ENCODE assay signal across 15 cellular contexts in the genomic region with DNA sequence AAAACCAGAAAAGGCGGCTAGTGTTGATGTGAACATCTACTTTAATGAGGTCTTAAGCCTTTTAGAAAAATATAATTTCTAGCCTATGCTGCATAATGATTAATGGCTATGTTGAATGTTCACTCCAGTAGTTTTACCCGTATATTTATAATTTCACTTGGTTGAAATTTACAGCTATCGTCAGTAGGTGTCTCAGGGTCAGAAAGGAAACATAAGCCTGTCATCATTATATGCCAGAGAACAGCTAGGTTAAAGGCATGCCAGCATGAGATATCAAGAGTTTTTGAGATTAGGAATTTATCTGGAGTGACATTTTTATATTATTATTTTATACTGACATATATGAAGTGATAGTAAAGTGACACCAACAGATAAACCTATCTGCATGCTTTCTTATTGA.
DNase-seq lines count a peak whose midpoint lies in the region; ATAC-seq and TF ChIP-seq lines count a peak whose summit lies in the region.
"Had no signal": no experiment of that assay in that cellular context is flagged by ENCODE, and none has a peak within 500 bp of the region (broad histone marks: within the 10 kb centered on the region; RNA-seq: fewer than 3 reads in every experiment).

No MANE protein-coding gene starts in this region.

- H3K4me3 Mint-ChIP-seq in activated T-cell treated with anti-CD3 and anti-CD28 coated beads, Interleukin-2, amount 50 U/mL, for 4 hours = no peak overlapping the region
- H3K4me3 Mint-ChIP-seq: CD8-positive, alpha-beta memory T cell; T-helper 1 cell treated with Interleukin-12 subunit alpha and Interleukin-12 subunit beta and Interleukin-4 antibody, amounts not matched to agents 30 μg/mL and 1 μg/mL, for 36 hours had no signal

- WGBS in IMR-90 (ENCODE audit: extremely low coverage in 2 of 2, insufficient read length in 1 of 2), 2 experiments = no CpG with 5 or more reads among the region's 3 CpGs

- no peak overlapping the region for H3K56ac ChIP-seq in IMR-90 (ENCODE audit: extremely low read depth, insufficient read depth, low read length)

- H3K18ac ChIP-seq in IMR-90 (ENCODE audit: low read depth, low read length) = no peak overlapping the region

- no peak overlapping the region for H2BK120ac ChIP-seq in IMR-90 (ENCODE audit: low read depth, low read length)

- TF ChIP-seq CTCF in DND-41 (IDR thresholded peaks at IDR 0.05; ENCODE audit: borderline replicate concordance, extremely low read depth, low read length, poor library complexity, severe bottlenecking) (peak; percentile 37), IMR-90 (conservative IDR thresholded peaks at IDR 0.05; ENCODE audit: low read depth, low read length) (0 out of 2 replicates have a peak, but pooled peaks have one; percentile 5), Panc1 (IDR thresholded peaks at IDR 0.05) (peak; percentile 13; the same call in 1 of the 2 replicates)

- H3K23ac ChIP-seq in IMR-90 (ENCODE audit: low read depth, low read length) = no peak overlapping the region

- H3K9me3 Mint-ChIP-seq in activated T-cell treated with anti-CD3 and anti-CD28 coated beads, Interleukin-2, amount 50 U/mL, for 4 hours = peaks cover 16% of the 10 kb centered on the region
- H3K9me3 Mint-ChIP-seq: T-helper 1 cell treated with Interleukin-12 subunit alpha and Interleukin-12 subunit beta and Interleukin-4 antibody, amounts not matched to agents 30 μg/mL and 1 μg/mL, for 36 hours had no signal

- no peak overlapping the region for H2AK9ac ChIP-seq in IMR-90 (replicated peaks; ENCODE audit: low read depth, low read length, poor library complexity)

- H3K36me3 ChIP-seq in DND-41 (ENCODE audit: insufficient read depth, low read length) (no peaks in the 10 kb centered on the region), IMR-90 (ENCODE audit: control insufficient read depth, insufficient read depth, low read length) (no peaks in the 10 kb centered on the region), Panc1 (ENCODE audit: control insufficient read depth, insufficient read depth, low read length) (no peaks in the 10 kb centered on the region)

- H4K20me1 ChIP-seq in DND-41 (ENCODE audit: insufficient read depth, low read length) = no peaks in the 10 kb centered on the region
- H4K20me1 ChIP-seq in IMR-90 (ENCODE audit: insufficient read depth, low read length) = no peaks in the 10 kb centered on the region

- no peaks in the 10 kb centered on the region for H3K79me1 ChIP-seq in IMR-90 (ENCODE audit: low read depth in 1 of 2, low read length in 2 of 2)

- CTCF ChIA-PET in IMR-90 (lab: Yijun Ruan, JAX) (interaction anchor here (0.9 kb wide), 1 partner anchor 11 kb away, joined by 3 read pairs; no protein-coding TSS in a partner anchor), Panc1 (lab: Charles Lee) (no interaction called here)

- H3K4me1 ChIP-seq in DND-41 (ENCODE audit: insufficient read depth, low read length) = no peaks in the 10 kb centered on the region; the same call in 1 of the 2 replicates
- no peaks in the 10 kb centered on the region for H3K4me1 ChIP-seq in IMR-90 (ENCODE audit: control insufficient read depth, insufficient read depth, low read length)
- no peaks in the 10 kb centered on the region for H3K4me1 ChIP-seq in Panc1 (ENCODE audit: control insufficient read depth, insufficient read depth, low read length)

- BruUV-seq in IMR-90 (replicated peaks; lab: Mats Ljungman, UMichigan) = no TSS peak
- no TSS peak for BruUV-seq in Panc1 (replicated peaks; lab: Mats Ljungman, UMichigan)

- H3K4me3 ChIP-seq in DND-41 (ENCODE audit: low read depth in 1 of 2, low read length in 2 of 2) = no peak overlapping the region
- no peak overlapping the region for H3K4me3 ChIP-seq in IMR-90 (ENCODE audit: insufficient read depth, low read depth, low read length)
- no peak overlapping the region for H3K4me3 ChIP-seq in Panc1 (ENCODE audit: low read depth in 2 of 2, low read length in 2 of 2)

- H3K4me1 Mint-ChIP-seq in activated T-cell treated with anti-CD3 and anti-CD28 coated beads, Interleukin-2, amount 50 U/mL, for 4 hours (ENCODE audit: low read depth) = no peaks in the 10 kb centered on the region
- H3K4me1 Mint-ChIP-seq: CD8-positive, alpha-beta memory T cell had no signal

- H2AK5ac ChIP-seq in IMR-90 (ENCODE audit: low read depth, low read length) = no peak overlapping the region

- dilution Hi-C loops in IMR-90 (cut with HindIII; ENCODE audit: low sequenced_read_pairs, unreplicated experiment) = no loop called here

- TF ChIP-seq RAD21 in IMR-90 (IDR thresholded peaks at IDR 0.05; ENCODE audit: low read length) = no peak

- no peak overlapping the region for H3K4ac ChIP-seq in IMR-90 (ENCODE audit: low read depth, low read length)

- H3K27ac ChIP-seq in DND-41 (ENCODE audit: low read length) (no peak overlapping the region), IMR-90 (ENCODE audit: insufficient read depth, low read length) (no peak overlapping the region), Panc1 (ENCODE audit: low read length) (no peak overlapping the region)

- H3K9me3 ChIP-seq in DND-41 (ENCODE audit: insufficient read depth, low read length, severe bottlenecking) (peaks cover 11% of the 10 kb centered on the region), IMR-90 (ENCODE audit: control insufficient read depth, insufficient read depth, low read length) (no peaks in the 10 kb centered on the region; the same call in 1 of the 2 replicates), Panc1 (ENCODE audit: control insufficient read depth, insufficient read depth, low read depth, low read length) (no peaks in the 10 kb centered on the region; the same call in 1 of the 2 replicates)

- H3K9ac ChIP-seq in DND-41 (ENCODE audit: low read depth, low read length) = no peak overlapping the region
- H3K9ac ChIP-seq in IMR-90 (ENCODE audit: low read depth, low read length) = no peak overlapping the region

- H2BK20ac ChIP-seq in IMR-90 (ENCODE audit: low read depth, low read length) = no peak overlapping the region

- H3K27me3 ChIP-seq in DND-41 (ENCODE audit: insufficient read depth, low read length, poor library complexity) = no peaks in the 10 kb centered on the region
- no peaks in the 10 kb centered on the region for H3K27me3 ChIP-seq in IMR-90 (ENCODE audit: control insufficient read depth, insufficient read depth, low read length)
- no peaks in the 10 kb centered on the region for H3K27me3 ChIP-seq in Panc1 (ENCODE audit: control insufficient read depth, insufficient read depth, low read length)

- POLR2A ChIA-PET in IMR-90 (lab: Charles Lee; ENCODE audit: unreplicated experiment) = no interaction called here
- POLR2A ChIA-PET in Panc1 (lab: Charles Lee) = no interaction called here

- no peaks in the 10 kb centered on the region for H3K79me2 ChIP-seq in DND-41 (ENCODE audit: insufficient read depth, low read length)

- H2AFZ ChIP-seq in DND-41 (ENCODE audit: low read depth, low read length) = 0 out of 2 replicates have a peak overlapping the region, but pooled peaks have one; percentile 2
- no peak overlapping the region for H2AFZ ChIP-seq in IMR-90 (replicated peaks; ENCODE audit: low read length, poor library complexity)

- H3K4me2 ChIP-seq in DND-41 (ENCODE audit: insufficient read depth, low read length) = no peak overlapping the region
- H3K4me2 ChIP-seq in IMR-90 (ENCODE audit: low read depth, low read length) = no peak overlapping the region

- H3K27me3 Mint-ChIP-seq in activated T-cell treated with anti-CD3 and anti-CD28 coated beads, Interleukin-2, amount 50 U/mL, for 4 hours (ENCODE audit: low read depth) = no peaks in the 10 kb centered on the region
- H3K27me3 Mint-ChIP-seq: CD8-positive, alpha-beta memory T cell had no signal

- H4K5ac ChIP-seq in IMR-90 (ENCODE audit: low read depth, low read length) = no peak overlapping the region

- intact Hi-C loops in IMR-90 (cut with micrococcal nuclease) = no loop called here
- intact Hi-C loops in Panc1 (cut with micrococcal nuclease; ENCODE audit: unreplicated experiment) = no loop called here

- in situ Hi-C loops in IMR-90 (cut with MboI; ENCODE audit: low sequenced_read_pairs) (no loop called here), Panc1 (cut with HindIII; ENCODE audit: low pct_unique_long_range_greater_than_20kb, low sequenced_read_pairs) (no loop called here), ACHN (cut with HindIII; ENCODE audit: low pct_ligation_motif_present, low pct_unique_long_range_greater_than_20kb, low sequenced_read_pairs) (no loop called here)

- no peak overlapping the region for H2BK15ac ChIP-seq in IMR-90 (ENCODE audit: low read depth, low read length)

- no peaks in the 10 kb centered on the region for H3K9me1 ChIP-seq in IMR-90 (ENCODE audit: insufficient read depth, low read length)

- H3K14ac ChIP-seq in IMR-90 (replicated peaks; ENCODE audit: low read depth, low read length) = no peak overlapping the region

- H3K36me3 Mint-ChIP-seq in activated T-cell treated with anti-CD3 and anti-CD28 coated beads, Interleukin-2, amount 50 U/mL, for 4 hours (ENCODE audit: insufficient read depth) = no peaks in the 10 kb centered on the region
- H3K36me3 Mint-ChIP-seq: CD8-positive, alpha-beta memory T cell had no signal

- H2BK5ac ChIP-seq in IMR-90 (ENCODE audit: low read depth, low read length, poor library complexity, severe bottlenecking) = no peak overlapping the region

- H4K91ac ChIP-seq in IMR-90 (ENCODE audit: insufficient read depth, low read depth, low read length) = no peak overlapping the region

- no peak for TF ChIP-seq POLR2A in IMR-90 (IDR thresholded peaks at IDR 0.05; ENCODE audit: low read depth, low read length)

- no peak for DNase-seq in DND-41
- no peak for DNase-seq in IMR-90
- no peak for DNase-seq in Panc1 (ENCODE audit: low read depth, low spot score)
- peak; percentile 1 for DNase-seq in iris pigment epithelial cell (ENCODE audit: low read depth)
- no peak for DNase-seq in cortex of kidney (lab: John Stamatoyannopoulos, UW)
- no peak for DNase-seq in ACHN
- DNase-seq in activated T-cell treated with anti-CD3 and anti-CD28 coated beads, Interleukin-2, amount 50 U/mL, for 4 hours = no peak
- DNase-seq: CD8-positive, alpha-beta memory T cell; NCI-H1092 treated with DMSO at 0.1 percent for 48 hours; NCI-H1694; NCI-H2171 had no signal

- no peak overlapping the region for H4K8ac ChIP-seq in IMR-90 (ENCODE audit: low read depth in 2 of 2, low read length in 2 of 2)

- ATAC-seq in DND-41 (ENCODE audit: insufficient read depth, low read depth) (peak; percentile 27; the same call in 1 of the 3 replicates), IMR-90 (ENCODE audit: low read depth) (peak; percentile 37; the same call in 1 of the 2 replicates), Panc1 (0 out of 2 replicates have a peak, but pooled peaks have one; percentile 56), HG02588 (IDR thresholded peaks at IDR 0.05; ENCODE audit: unreplicated experiment) (no peak)
- no peak for ATAC-seq in activated T-cell treated with anti-CD3 and anti-CD28 coated beads, Interleukin-2, amount 50 U/mL, for 4 hours
- ATAC-seq: Right ventricle myocardium inferior, SK-N-SH treated with all-trans-retinoic acid at 6 μM for 48 hours had no signal

TF ChIP-seq in IMR-90, 13 proteins besides CTCF, POLR2A, EP300 and RAD21 (continues in another document):
- no peak for TF ChIP-seq MAFK (IDR thresholded peaks at IDR 0.05; ENCODE audit: low read depth, low read length)
- no peak for TF ChIP-seq FOS (IDR thresholded peaks at IDR 0.05; ENCODE audit: low read depth, low read length)
- no peak for TF ChIP-seq MXI1 (IDR thresholded peaks at IDR 0.05; ENCODE audit: borderline replicate concordance, low read depth, low read length)
- no peak for TF ChIP-seq MAZ (IDR thresholded peaks at IDR 0.05; ENCODE audit: borderline replicate concordance, low read depth, low read length)
- TF ChIP-seq NFE2L2 (IDR thresholded peaks at IDR 0.05; ENCODE audit: low read depth, low read length) = no peak

Comparison
In these comparisons a context has a peak if more than half of its experiments do, and no peak if none do; other contexts are left out.
1. ATAC-seq: peak in DND-41 (single experiment), IMR-90 (single experiment) and Panc1 (single experiment); none in HG02588 (single experiment) and activated T-cell treated with anti-CD3 and anti-CD28 coated beads, Interleukin-2, amount 50 U/mL, for 4 hours (0 of 2).
2. Peak in every context shown above with its lines, with median percentiles within 50 percentile points of each other: CTCF ChIP-seq.